8 cellular contexts compared by ENCODE assay signal in the genomic region with DNA sequence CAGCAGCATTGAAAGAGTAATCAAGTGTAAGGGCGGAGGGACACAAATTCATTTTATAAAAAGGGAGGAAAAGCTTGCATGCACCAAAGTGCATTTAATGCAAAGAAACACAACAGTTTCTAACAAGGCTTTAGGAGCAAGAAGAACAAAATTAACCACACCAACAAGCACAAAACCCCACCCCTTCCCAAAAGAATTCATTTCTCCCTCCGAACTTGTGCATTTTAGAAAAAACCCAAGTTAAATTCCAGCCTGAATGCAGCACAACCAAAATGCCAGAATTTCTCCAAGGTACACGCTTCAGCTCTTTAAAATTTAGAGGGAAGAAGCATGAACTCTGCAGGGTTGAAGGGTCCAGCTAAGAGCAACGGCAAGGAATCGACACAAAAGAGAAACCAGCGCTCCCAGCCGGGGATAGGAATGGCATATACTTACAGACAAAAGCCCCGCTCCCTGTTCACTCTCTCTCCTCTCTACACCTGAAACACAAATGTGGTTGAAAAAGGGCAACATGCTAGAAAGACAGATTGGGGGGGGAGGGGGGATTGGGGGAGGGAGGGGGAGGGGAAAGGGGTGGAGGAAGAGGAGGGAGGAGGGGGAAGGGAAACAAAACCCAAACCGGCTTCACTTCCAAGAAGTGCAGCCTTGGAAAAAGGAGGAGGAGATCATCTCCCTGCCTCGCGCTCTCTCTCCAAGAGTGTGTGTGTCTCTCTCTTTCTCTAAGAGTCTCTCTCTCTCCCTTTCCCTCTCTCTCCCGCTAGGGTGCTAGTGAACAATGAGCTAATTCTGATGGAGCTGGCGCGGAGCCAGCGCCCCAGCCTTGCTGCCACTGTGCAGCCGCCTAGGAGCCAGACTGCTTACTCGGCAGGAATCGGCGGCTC. TPM values are rescaled to one million over a fixed set of nuclear protein-coding genes. Genes with fewer than 3 reads are reported as not detected.
DNase-seq lines count a peak whose midpoint lies in the region; ATAC-seq, FAIRE-seq and TF ChIP-seq lines count a peak whose summit lies in the region.

A gene with protein sequence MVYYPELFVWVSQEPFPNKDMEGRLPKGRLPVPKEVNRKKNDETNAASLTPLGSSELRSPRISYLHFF (minus strand): TSS at position 494 of the 881 bp plus-strand sequence. CDS start 1,422 bp downstream, outside the sequence.

- intact Hi-C loops in left cardiac atrium (cut with DNase I): loop anchor here in 1 of 2 donors (2.0 kb wide), 1 partner anchor 206 kb away; no protein-coding TSS in a partner anchor
- intact Hi-C loops in posterior cingulate gyrus (cut with DNase I): loop anchor here (5.0 to 10.0 kb wide), 3 partner anchors 202 to 665 kb away; a partner anchor contains a TSS

- FAIRE-seq in urothelium cell line (lab: Jason Lieb, UNC): peak; percentile 81

- peak; percentile 64; the same call in 2 of the 3 replicates for TF ChIP-seq CTCF in GM12872 (IDR thresholded peaks at IDR 0.05; ENCODE audit: insufficient read depth, low read depth, low read length)

- ATAC-seq in HG02759 (IDR thresholded peaks at IDR 0.05; ENCODE audit: unreplicated experiment): peak; percentile 62
- peak; percentile 73 to 76 for ATAC-seq in left cardiac atrium

- DNase-seq in NCI-H1105 (lab: John Stamatoyannopoulos, UW) (peak; percentile 77), SKM-1 treated with dmso at 0.1 percent for 144 hours (lab: John Stamatoyannopoulos, UW; ENCODE audit: unreplicated experiment) (peak; percentile 86), amniotic epithelial cell (ENCODE audit: low read depth) (peak; percentile 97), left cardiac atrium (peak; percentile 93), posterior cingulate gyrus (peak; percentile 84 to 98 (median 90)), urothelium cell line (ENCODE audit: low spot score) (peak; percentile 80)

RNA-seq across cellular contexts. Expression of the gene that starts here (rescaled TPM):
- total RNA-seq in left cardiac atrium: 10 to 100 TPM; 12.8 to 22.5 TPM

Comparison
In these comparisons a context has a peak if more than half of its experiments do, and no peak if none do; other contexts are left out.
1. Peak in every context shown above with its lines: DNase-seq and ATAC-seq.